24 cellular contexts compared by ENCODE assay signal in genomic region chr1:171110485-171111340, GRCh38. TPM values are rescaled to one million over a fixed set of nuclear protein-coding genes. Genes with fewer than 3 reads are reported as not detected.
DNase-seq lines count a peak whose midpoint lies in the region; ATAC-seq and TF ChIP-seq lines count a peak whose summit lies in the region.
"Had no signal": no experiment of that assay in that cellular context is flagged by ENCODE, and none has a peak within 500 bp of the region (broad histone marks: within the 10 kb centered on the region; RNA-seq: fewer than 3 reads in every experiment).

No MANE protein-coding gene starts in this region.

- no peak overlapping the region for H2AFZ ChIP-seq in GM23248

- TF ChIP-seq CTCF in choroid plexus epithelial cell (conservative IDR thresholded peaks at IDR 0.05; ENCODE audit: low read depth, low read length), result no peak
- TF ChIP-seq CTCF in left ventricle myocardium inferior (IDR thresholded peaks at IDR 0.05; ENCODE audit: borderline replicate concordance), result no peak

- H3F3A ChIP-seq in GM23248 (ENCODE audit: insufficient read depth), result no peaks in the 10 kb centered on the region

- in situ Hi-C loops in GM23248 (cut with MboI), result no loop called here

- no peak overlapping the region for H3K4me3 ChIP-seq in GM23248
- H3K4me3 ChIP-seq in choroid plexus epithelial cell (ENCODE audit: low read depth, low read length), result no peak overlapping the region
- H3K4me3 ChIP-seq in left ventricle myocardium inferior, result no peak overlapping the region

- intact Hi-C loops in left ventricle myocardium inferior (cut with micrococcal nuclease), result no loop called here

- no peak overlapping the region for H3K9ac ChIP-seq in GM23248

- H3K36me3 ChIP-seq in GM23248 (ENCODE audit: low read depth) (no peaks in the 10 kb centered on the region), left ventricle myocardium inferior (no peaks in the 10 kb centered on the region)

- no peaks in the 10 kb centered on the region for H3K9me3 ChIP-seq in GM23248 (ENCODE audit: low read depth)
- no peaks in the 10 kb centered on the region for H3K9me3 ChIP-seq in left ventricle myocardium inferior (replicated peaks)
- H3K9me3 ChIP-seq: Caco-2 had no signal

- H3K4me2 ChIP-seq in GM23248 (ENCODE audit: unreplicated experiment), result no peak overlapping the region

- H4K20me1 ChIP-seq in GM23248 (ENCODE audit: insufficient read depth), result no peaks in the 10 kb centered on the region

- no peak for ATAC-seq in HG02610 (IDR thresholded peaks at IDR 0.05; ENCODE audit: unreplicated experiment)
- ATAC-seq: activated CD8-positive, alpha-beta T cell treated with anti-CD3 and anti-CD28 coated beads, Interleukin-2, amount 10 ng/mL, durations not matched to agents 7 days and 5 days; activated naive CD8-positive, alpha-beta T cell treated with anti-CD3 and anti-CD28 coated beads, Interleukin-2, amount 50 U/mL, for 24 hours; HepG2; natural killer cell treated with Interleukin-12 subunit alpha and Interleukin-12 subunit beta and Interleukin-15 and Interleukin-18, amount 100 ng/mL, for 72 hours; T-helper 17 cell had no signal

- WGBS in GM23248 (ENCODE audit: low coverage in 1 of 2, low lambda C conversion rate in 2 of 2, missing lambda C conversion rate in 2 of 2), 2 experiments, result 42 to 51% methylated on average over 9 of the region's 9 CpGs

- DNase-seq in GM23248 (peak; percentile 7), choroid plexus epithelial cell (ENCODE audit: low read depth) (peak; percentile 53), left ventricle myocardium inferior (no peak), stromal cell of bone marrow (ENCODE audit: low read depth) (peak; percentile 36), GOT3 (lab: John Stamatoyannopoulos, UW) (no peak), NCI-H345 treated with DMSO at 0.1 percent for 48 hours (lab: John Stamatoyannopoulos, UW; ENCODE audit: unreplicated experiment) (no peak), NOMO-1 treated with DMSO at 0.1 percent for 48 hours (lab: John Stamatoyannopoulos, UW; ENCODE audit: unreplicated experiment) (no peak)
- DNase-seq: activated B cell treated with CpG ODN at 0.5 μM for 24 hours; activated CD8-positive, alpha-beta T cell treated with anti-CD3 and anti-CD28 coated beads, Interleukin-2, amount 10 ng/mL, durations not matched to agents 7 days and 5 days; activated naive CD8-positive, alpha-beta T cell treated with anti-CD3 and anti-CD28 coated beads, Interleukin-2, amount 50 U/mL, for 24 hours; activated T-cell treated with anti-CD3 and anti-CD28 coated beads, Interleukin-2, amount 50 U/mL, for 48 hours; Caco-2; cerebellar nuclear complex; endodermal cell; immature natural killer cell; NCI-H1436; stimulated activated naive CD4-positive, alpha-beta T cell treated with Interleukin-2 at 50 U/mL for 16 hours; T-helper 17 cell had no signal

- H3K27ac ChIP-seq in GM23248 (no peak overlapping the region), left ventricle myocardium inferior (replicated peaks) (peak overlapping the region; percentile 82)

- no peaks in the 10 kb centered on the region for H3K79me2 ChIP-seq in GM23248 (ENCODE audit: insufficient read depth)

- H3K4me1 ChIP-seq in GM23248 (ENCODE audit: insufficient read depth) (no peaks in the 10 kb centered on the region; the same call in 1 of the 2 replicates), left ventricle myocardium inferior (peaks cover 46% of the 10 kb centered on the region)
- H3K4me1 ChIP-seq: Caco-2 had no signal

- H3K27me3 ChIP-seq in GM23248 (replicated peaks; ENCODE audit: insufficient read depth) (peaks cover 13% of the 10 kb centered on the region), left ventricle myocardium inferior (ENCODE audit: low read depth) (no peaks in the 10 kb centered on the region)

- no peaks in the 10 kb centered on the region for H3K9me2 ChIP-seq in GM23248 (ENCODE audit: insufficient read depth)

RNA-seq across cellular contexts. Expression of gene FMO3, which starts 20.0 kb away (rescaled TPM):
- total RNA-seq in GM23248 (2014; rRNA removed; shearing (Covaris generic)), result not detected in 2 replicates
- not detected in 2 replicates for polyA plus RNA-seq in GM23248 (2016; fragmentation: Nextera tagmentation; extraction: Ambion mirVana)
- 1.3 TPM for total RNA-seq in left ventricle myocardium inferior
- total RNA-seq: activated B cell treated with CpG ODN at 0.5 μM for 24 hours; activated CD8-positive, alpha-beta T cell treated with anti-CD3 and anti-CD28 coated beads, Interleukin-2, amount 10 ng/mL, durations not matched to agents 7 days and 5 days; Caco-2; endodermal cell; glomerular endothelial cell; HepG2; M059J; natural killer cell treated with Interleukin-12 subunit alpha and Interleukin-12 subunit beta and Interleukin-15 and Interleukin-18, amount 100 ng/mL, for 72 hours; progenitor cell of endocrine pancreas; T-helper 17 cell had no signal
- polyA plus RNA-seq: HepG2, immature natural killer cell had no signal

Comparison
In these comparisons a context has a peak if more than half of its experiments do, and no peak if none do; other contexts are left out.
1. DNase-seq: peak in GM23248 (single experiment), choroid plexus epithelial cell (single experiment) and stromal cell of bone marrow (single experiment); none in left ventricle myocardium inferior (single experiment), GOT3 (single experiment), NCI-H345 treated with DMSO at 0.1 percent for 48 hours (single experiment) and NOMO-1 treated with DMSO at 0.1 percent for 48 hours (single experiment).